Comparison of ENCODE assay signal across 1 cellular context in genomic region chr11:119380160-119380815, GRCh38.
TF ChIP-seq lines count a peak whose summit lies in the region.

No MANE protein-coding gene starts in this region.

TF ChIP-seq in HepG2, 621 proteins besides CTCF, POLR2A, EP300 and RAD21 (continued from another document):
- TF ChIP-seq HNRNPLL (IDR thresholded peaks at IDR 0.05; ENCODE audit: low read depth, low read length, poor library complexity, severe bottlenecking) (no peak), ZNF616 (CRISPR knock-in tag; IDR thresholded peaks at IDR 0.05; ENCODE audit: low read depth) (0 out of 2 replicates have a peak, but pooled peaks have one; percentile 41), ZNF841 (CRISPR knock-in tag; IDR thresholded peaks at IDR 0.05; ENCODE audit: borderline replicate concordance) (no peak), ATF4 (CRISPR knock-in tag; IDR thresholded peaks at IDR 0.05) (no peak), GATAD1 (CRISPR knock-in tag; IDR thresholded peaks at IDR 0.05) (no peak), PRDM15 (CRISPR knock-in tag; IDR thresholded peaks at IDR 0.05) (no peak), ZNF282 (IDR thresholded peaks at IDR 0.05; ENCODE audit: partially characterized antibody) (no peak), ZNF30 (CRISPR knock-in tag; IDR thresholded peaks at IDR 0.05) (no peak), MAF1 (CRISPR knock-in tag; IDR thresholded peaks at IDR 0.05; ENCODE audit: borderline replicate concordance) (no peak), ZNF558 (CRISPR knock-in tag; IDR thresholded peaks at IDR 0.05; ENCODE audit: borderline replicate concordance) (no peak), ZFX (CRISPR knock-in tag; IDR thresholded peaks at IDR 0.05; ENCODE audit: low read depth) (peak; percentile 37), BRF2 (CRISPR knock-in tag; IDR thresholded peaks at IDR 0.05) (no peak), ZNF513 (CRISPR knock-in tag; conservative IDR thresholded peaks at IDR 0.05) (no peak), HOXA5 (CRISPR knock-in tag; IDR thresholded peaks at IDR 0.05) (no peak), ZEB1 (IDR thresholded peaks at IDR 0.05; ENCODE audit: insufficient replicate concordance, low read depth) (no peak), ZBTB34 (CRISPR knock-in tag; IDR thresholded peaks at IDR 0.05) (no peak), ZNF83 (CRISPR knock-in tag; IDR thresholded peaks at IDR 0.05; ENCODE audit: borderline replicate concordance) (no peak), ATF2 (CRISPR knock-in tag; IDR thresholded peaks at IDR 0.05) (no peak), HOXA3 (CRISPR knock-in tag; IDR thresholded peaks at IDR 0.05) (0 out of 2 replicates have a peak, but pooled peaks have one; percentile 21), ZNF468 (CRISPR knock-in tag; IDR thresholded peaks at IDR 0.05) (0 out of 2 replicates have a peak, but pooled peaks have one; percentile 51), U2AF2 (IDR thresholded peaks at IDR 0.05; ENCODE audit: low read depth, low read length) (no peak), ZBTB2 (CRISPR knock-in tag; IDR thresholded peaks at IDR 0.05; ENCODE audit: low read depth) (no peak)
